In genomic region chr20:60467078-60467477, GRCh38 we compare ENCODE assay signal across 25 cellular contexts.
A peak's percentile ranks its signal among the peaks of the same experiment; 100 is the strongest.
DNase-seq lines count a peak whose midpoint lies in the region; ATAC-seq and TF ChIP-seq lines count a peak whose summit lies in the region.
"Had no signal": no experiment of that assay in that cellular context is flagged by ENCODE, and none has a peak within 500 bp of the region (broad histone marks: within the 10 kb centered on the region; RNA-seq: fewer than 3 reads in every experiment).

No MANE protein-coding gene starts in this region.

- peaks cover 9% of the 10 kb centered on the region for H3K4me1 Mint-ChIP-seq in endodermal cell
- H3K4me1 Mint-ChIP-seq: GM23338 had no signal

- H3K27ac Mint-ChIP-seq in endodermal cell: no peak overlapping the region
- H3K27ac Mint-ChIP-seq: CD4-positive, alpha-beta T cell; GM23338; HFFc6 had no signal

- H3K4me1 ChIP-seq in right atrium auricular region: no peaks in the 10 kb centered on the region
- H3K4me1 ChIP-seq in endodermal cell (ENCODE audit: control insufficient read depth, insufficient read depth, low read length): no peaks in the 10 kb centered on the region
- H3K4me1 ChIP-seq: BLaER1, HAP-1 had no signal

- no peaks in the 10 kb centered on the region for H3K36me3 ChIP-seq in right atrium auricular region
- no peaks in the 10 kb centered on the region for H3K36me3 ChIP-seq in endodermal cell (ENCODE audit: control insufficient read depth, insufficient read depth, low read length)
- H3K36me3 ChIP-seq: BLaER1, HAP-1 had no signal

- no peak overlapping the region for H3K9ac ChIP-seq in endodermal cell (ENCODE audit: extremely low read depth, low read length, poor library complexity, severe bottlenecking)
- H3K9ac ChIP-seq: BLaER1 had no signal

- no peaks in the 10 kb centered on the region for H3K9me3 Mint-ChIP-seq in endodermal cell
- H3K9me3 Mint-ChIP-seq: CD4-positive, alpha-beta T cell; GM23338 had no signal

- no peaks in the 10 kb centered on the region for H3K36me3 Mint-ChIP-seq in endodermal cell (ENCODE audit: low read depth)

- H3K27me3 Mint-ChIP-seq in endodermal cell (ENCODE audit: insufficient read depth): peaks cover 4% of the 10 kb centered on the region

- intact Hi-C loops in Right ventricle myocardium superior (cut with DNase I): no loop called here

- H3K27ac ChIP-seq in right atrium auricular region (no peak overlapping the region), endodermal cell (ENCODE audit: low read depth, low read length) (no peak overlapping the region)
- H3K27ac ChIP-seq: BLaER1 had no signal

- DNase-seq in Right ventricle myocardium superior: no peak
- DNase-seq in right atrium auricular region (ENCODE audit: low spot score): no peak
- peak; percentile 34 for DNase-seq in endodermal cell
- peak; percentile 12 for DNase-seq in pons (ENCODE audit: low spot score)
- DNase-seq in H4 (ENCODE audit: low spot score): no peak
- no peak for DNase-seq in stimulated activated CD4-positive, alpha-beta T cell treated with anti-CD3 and anti-CD28 coated beads, Interleukin-1b, Interleukin-23, amount 100 ng/mL, for 48 hours
- DNase-seq: CD4-positive, alpha-beta T cell; COR-L47; DMS53; HFFc6; NCI-H1048; NCI-H1417; NCI-H1694; NCI-H2081 treated with DMSO at 0.1 percent for 48 hours; NCI-H2171; NCI-H226; NCI-H524; NCI-H748 treated with DMSO at 0.1 percent for 48 hours; NK-92 treated with Interleukin-12 subunit alpha and Interleukin-12 subunit beta, amount 100 ng/mL, for 24 hours; PC-3; SHP77 had no signal

- peaks cover 0 to 4% of the 10 kb centered on the region in 2 donors for H3K9me3 ChIP-seq in right atrium auricular region
- no peaks in the 10 kb centered on the region for H3K9me3 ChIP-seq in endodermal cell (ENCODE audit: control insufficient read depth, low read length)
- H3K9me3 ChIP-seq: BLaER1, HAP-1 had no signal

- 88 to 92% methylated on average over 2 of the region's 2 CpGs for WGBS in endodermal cell (ENCODE audit: insufficient coverage in 1 of 2, insufficient read length in 1 of 2), 2 experiments

- ATAC-seq in Right ventricle myocardium superior (ENCODE audit: poor library complexity) (peak; percentile 88), HG02798 (IDR thresholded peaks at IDR 0.05; ENCODE audit: poor library complexity, unreplicated experiment) (no peak)
- ATAC-seq: GM23338, PC-3 had no signal

- no peaks in the 10 kb centered on the region for H3K27me3 ChIP-seq in right atrium auricular region
- H3K27me3 ChIP-seq in endodermal cell (ENCODE audit: control insufficient read depth, insufficient read depth, low read length, poor library complexity, severe bottlenecking): no peaks in the 10 kb centered on the region
- H3K27me3 ChIP-seq: BLaER1 had no signal

- no peak for TF ChIP-seq CTCF in right atrium auricular region (IDR thresholded peaks at IDR 0.05)
- TF ChIP-seq CTCF in endodermal cell (conservative IDR thresholded peaks at IDR 0.05): no peak

- H3K4me3 Mint-ChIP-seq in endodermal cell: no peak overlapping the region
- H3K4me3 Mint-ChIP-seq: CD4-positive, alpha-beta T cell; GM23338; HFFc6 had no signal

- H3K4me3 ChIP-seq in right atrium auricular region (no peak overlapping the region), endodermal cell (ENCODE audit: low read length) (no peak overlapping the region)
- H3K4me3 ChIP-seq: BLaER1, GM23338, HAP-1 had no signal

Comparison
In these comparisons a context has a peak if more than half of its experiments do, and no peak if none do; other contexts are left out.
1. DNase-seq: peak in endodermal cell (single experiment) and pons (single experiment); none in Right ventricle myocardium superior (single experiment), right atrium auricular region (single experiment), H4 (single experiment) and stimulated activated CD4-positive, alpha-beta T cell treated with anti-CD3 and anti-CD28 coated beads, Interleukin-1b, Interleukin-23, amount 100 ng/mL, for 48 hours (single experiment).